In genomic region chr17:48102700-48103378, GRCh38 we compare ENCODE assay signal across 2 cellular contexts.
TF ChIP-seq lines count a peak whose summit lies in the region.

No MANE protein-coding gene starts in this region.

TF ChIP-seq in SK-N-SH, 30 proteins besides CTCF, POLR2A, EP300 and RAD21 (continued from another document):
- TF ChIP-seq REST (IDR thresholded peaks at IDR 0.05; ENCODE audit: low read depth, low read length): no peak
- TF ChIP-seq RCOR1 (IDR thresholded peaks at IDR 0.05; ENCODE audit: low read length): no peak
- TF ChIP-seq JUND (IDR thresholded peaks at IDR 0.05): no peak
- no peak for TF ChIP-seq NRF1 (IDR thresholded peaks at IDR 0.05; ENCODE audit: low read depth, low read length)
- TF ChIP-seq NFIC (IDR thresholded peaks at IDR 0.05; ENCODE audit: borderline replicate concordance): no peak
TF ChIP-seq in SK-N-SH: peak in this region for 0.

TF ChIP-seq in SK-N-SH treated with all-trans-retinoic acid at 6 μM for 48 hours, 23 proteins besides CTCF, POLR2A, EP300 and RAD21 (continued from another document):
- TF ChIP-seq, protein P1, sequence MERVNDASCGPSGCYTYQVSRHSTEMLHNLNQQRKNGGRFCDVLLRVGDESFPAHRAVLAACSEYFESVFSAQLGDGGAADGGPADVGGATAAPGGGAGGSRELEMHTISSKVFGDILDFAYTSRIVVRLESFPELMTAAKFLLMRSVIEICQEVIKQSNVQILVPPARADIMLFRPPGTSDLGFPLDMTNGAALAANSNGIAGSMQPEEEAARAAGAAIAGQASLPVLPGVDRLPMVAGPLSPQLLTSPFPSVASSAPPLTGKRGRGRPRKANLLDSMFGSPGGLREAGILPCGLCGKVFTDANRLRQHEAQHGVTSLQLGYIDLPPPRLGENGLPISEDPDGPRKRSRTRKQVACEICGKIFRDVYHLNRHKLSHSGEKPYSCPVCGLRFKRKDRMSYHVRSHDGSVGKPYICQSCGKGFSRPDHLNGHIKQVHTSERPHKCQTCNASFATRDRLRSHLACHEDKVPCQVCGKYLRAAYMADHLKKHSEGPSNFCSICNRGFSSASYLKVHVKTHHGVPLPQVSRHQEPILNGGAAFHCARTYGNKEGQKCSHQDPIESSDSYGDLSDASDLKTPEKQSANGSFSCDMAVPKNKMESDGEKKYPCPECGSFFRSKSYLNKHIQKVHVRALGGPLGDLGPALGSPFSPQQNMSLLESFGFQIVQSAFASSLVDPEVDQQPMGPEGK (CRISPR knock-in tag; IDR thresholded peaks at IDR 0.05; ENCODE audit: borderline replicate concordance): no peak
- TF ChIP-seq, protein P2, sequence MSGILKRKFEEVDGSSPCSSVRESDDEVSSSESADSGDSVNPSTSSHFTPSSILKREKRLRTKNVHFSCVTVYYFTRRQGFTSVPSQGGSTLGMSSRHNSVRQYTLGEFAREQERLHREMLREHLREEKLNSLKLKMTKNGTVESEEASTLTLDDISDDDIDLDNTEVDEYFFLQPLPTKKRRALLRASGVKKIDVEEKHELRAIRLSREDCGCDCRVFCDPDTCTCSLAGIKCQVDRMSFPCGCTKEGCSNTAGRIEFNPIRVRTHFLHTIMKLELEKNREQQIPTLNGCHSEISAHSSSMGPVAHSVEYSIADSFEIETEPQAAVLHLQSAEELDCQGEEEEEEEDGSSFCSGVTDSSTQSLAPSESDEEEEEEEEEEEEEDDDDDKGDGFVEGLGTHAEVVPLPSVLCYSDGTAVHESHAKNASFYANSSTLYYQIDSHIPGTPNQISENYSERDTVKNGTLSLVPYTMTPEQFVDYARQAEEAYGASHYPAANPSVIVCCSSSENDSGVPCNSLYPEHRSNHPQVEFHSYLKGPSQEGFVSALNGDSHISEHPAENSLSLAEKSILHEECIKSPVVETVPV (CRISPR knock-in tag; IDR thresholded peaks at IDR 0.05): no peak
- TF ChIP-seq SNAI2 (CRISPR knock-in tag; IDR thresholded peaks at IDR 0.05): no peak
- TF ChIP-seq TOX (CRISPR knock-in tag; IDR thresholded peaks at IDR 0.05; ENCODE audit: borderline replicate concordance): no peak
